In the genomic region with DNA sequence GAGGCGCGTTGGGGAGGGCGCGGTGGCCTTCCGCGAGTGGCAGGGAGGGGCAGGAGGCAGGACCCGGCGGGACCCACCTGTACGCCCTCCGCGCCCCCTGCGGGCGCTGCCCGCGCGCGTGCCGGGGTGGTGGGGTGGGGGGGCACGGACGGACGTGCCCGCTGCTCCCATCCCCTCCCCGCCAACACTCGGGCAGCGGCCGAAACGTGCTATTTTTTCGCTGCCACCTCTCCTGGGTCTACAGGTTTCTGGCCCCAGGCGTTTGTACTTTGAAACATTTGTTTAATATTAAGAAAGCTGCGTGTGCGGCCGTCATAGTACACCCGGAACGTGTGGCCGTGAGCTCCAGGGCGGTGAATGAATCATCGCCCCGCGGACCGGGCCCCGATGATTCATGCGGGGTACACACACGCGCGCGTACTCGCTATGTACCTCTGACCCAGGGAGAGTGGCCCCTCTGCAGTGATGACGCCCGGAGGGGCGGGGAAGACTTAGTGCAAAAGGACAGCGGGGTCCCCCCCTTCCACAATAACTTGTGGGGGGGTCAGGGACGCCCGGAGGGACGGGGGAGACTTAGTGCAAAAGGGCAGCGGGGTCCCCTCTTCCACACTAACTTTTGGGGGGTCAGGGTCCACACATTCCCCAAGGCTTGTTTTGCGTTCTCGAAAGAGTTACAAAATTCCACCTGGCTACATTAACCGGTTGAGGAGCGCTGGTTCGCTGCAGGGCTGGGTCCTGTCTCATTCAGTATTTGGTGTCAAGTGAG, we compare ENCODE assay signal across 1 cellular context.
TF ChIP-seq lines count a peak whose summit lies in the region.

No MANE protein-coding gene starts in this region.

TF ChIP-seq in HepG2, 621 proteins besides CTCF, POLR2A, EP300 and RAD21 (continued from another document and continues in another):
- TF ChIP-seq, protein P1, sequence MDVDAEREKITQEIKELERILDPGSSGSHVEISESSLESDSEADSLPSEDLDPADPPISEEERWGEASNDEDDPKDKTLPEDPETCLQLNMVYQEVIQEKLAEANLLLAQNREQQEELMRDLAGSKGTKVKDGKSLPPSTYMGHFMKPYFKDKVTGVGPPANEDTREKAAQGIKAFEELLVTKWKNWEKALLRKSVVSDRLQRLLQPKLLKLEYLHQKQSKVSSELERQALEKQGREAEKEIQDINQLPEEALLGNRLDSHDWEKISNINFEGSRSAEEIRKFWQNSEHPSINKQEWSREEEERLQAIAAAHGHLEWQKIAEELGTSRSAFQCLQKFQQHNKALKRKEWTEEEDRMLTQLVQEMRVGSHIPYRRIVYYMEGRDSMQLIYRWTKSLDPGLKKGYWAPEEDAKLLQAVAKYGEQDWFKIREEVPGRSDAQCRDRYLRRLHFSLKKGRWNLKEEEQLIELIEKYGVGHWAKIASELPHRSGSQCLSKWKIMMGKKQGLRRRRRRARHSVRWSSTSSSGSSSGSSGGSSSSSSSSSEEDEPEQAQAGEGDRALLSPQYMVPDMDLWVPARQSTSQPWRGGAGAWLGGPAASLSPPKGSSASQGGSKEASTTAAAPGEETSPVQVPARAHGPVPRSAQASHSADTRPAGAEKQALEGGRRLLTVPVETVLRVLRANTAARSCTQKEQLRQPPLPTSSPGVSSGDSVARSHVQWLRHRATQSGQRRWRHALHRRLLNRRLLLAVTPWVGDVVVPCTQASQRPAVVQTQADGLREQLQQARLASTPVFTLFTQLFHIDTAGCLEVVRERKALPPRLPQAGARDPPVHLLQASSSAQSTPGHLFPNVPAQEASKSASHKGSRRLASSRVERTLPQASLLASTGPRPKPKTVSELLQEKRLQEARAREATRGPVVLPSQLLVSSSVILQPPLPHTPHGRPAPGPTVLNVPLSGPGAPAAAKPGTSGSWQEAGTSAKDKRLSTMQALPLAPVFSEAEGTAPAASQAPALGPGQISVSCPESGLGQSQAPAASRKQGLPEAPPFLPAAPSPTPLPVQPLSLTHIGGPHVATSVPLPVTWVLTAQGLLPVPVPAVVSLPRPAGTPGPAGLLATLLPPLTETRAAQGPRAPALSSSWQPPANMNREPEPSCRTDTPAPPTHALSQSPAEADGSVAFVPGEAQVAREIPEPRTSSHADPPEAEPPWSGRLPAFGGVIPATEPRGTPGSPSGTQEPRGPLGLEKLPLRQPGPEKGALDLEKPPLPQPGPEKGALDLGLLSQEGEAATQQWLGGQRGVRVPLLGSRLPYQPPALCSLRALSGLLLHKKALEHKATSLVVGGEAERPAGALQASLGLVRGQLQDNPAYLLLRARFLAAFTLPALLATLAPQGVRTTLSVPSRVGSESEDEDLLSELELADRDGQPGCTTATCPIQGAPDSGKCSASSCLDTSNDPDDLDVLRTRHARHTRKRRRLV (CRISPR knock-in tag; IDR thresholded peaks at IDR 0.05), result no peak
- TF ChIP-seq ZNF644 (CRISPR knock-in tag; IDR thresholded peaks at IDR 0.05; ENCODE audit: low read depth) (no peak), ZNF20 (CRISPR knock-in tag; IDR thresholded peaks at IDR 0.05) (no peak), ZBTB14 (CRISPR knock-in tag; IDR thresholded peaks at IDR 0.05) (no peak; the same call in none of the 2 replicates), ZNF431 (CRISPR knock-in tag; IDR thresholded peaks at IDR 0.05; ENCODE audit: borderline replicate concordance, low read depth) (peak; percentile 76; the same call in 1 of the 2 replicates), MTF2 (CRISPR knock-in tag; IDR thresholded peaks at IDR 0.05; ENCODE audit: borderline replicate concordance) (no peak), ZNF446 (CRISPR knock-in tag; IDR thresholded peaks at IDR 0.05) (no peak), ZNF235 (CRISPR knock-in tag; IDR thresholded peaks at IDR 0.05; ENCODE audit: borderline replicate concordance) (no peak), ZSCAN20 (CRISPR knock-in tag; IDR thresholded peaks at IDR 0.05; ENCODE audit: borderline replicate concordance) (no peak), ZNF792 (CRISPR knock-in tag; IDR thresholded peaks at IDR 0.05) (0 out of 2 replicates have a peak, but pooled peaks have one; percentile 23), CREBL2 (CRISPR knock-in tag; IDR thresholded peaks at IDR 0.05; ENCODE audit: borderline replicate concordance) (no peak), SP1 (IDR thresholded peaks at IDR 0.05) (no peak), SP1 (CRISPR knock-in tag; IDR thresholded peaks at IDR 0.05) (no peak), BHLHE40 (IDR thresholded peaks at IDR 0.05; ENCODE audit: low read length) (peak; percentile 37; the same call in 1 of the 2 replicates), ZBTB42 (CRISPR knock-in tag; IDR thresholded peaks at IDR 0.05) (no peak), POGZ (CRISPR knock-in tag; IDR thresholded peaks at IDR 0.05) (peak; percentile 61), ZNF709 (CRISPR knock-in tag; IDR thresholded peaks at IDR 0.05) (no peak), ATRX (CRISPR knock-in tag; IDR thresholded peaks at IDR 0.05; ENCODE audit: borderline replicate concordance) (no peak), ZNF280B (CRISPR knock-in tag; IDR thresholded peaks at IDR 0.05; ENCODE audit: borderline replicate concordance) (no peak), ZNF430 (CRISPR knock-in tag; IDR thresholded peaks at IDR 0.05) (no peak; the same call in 1 of the 2 replicates), SRY (CRISPR knock-in tag; IDR thresholded peaks at IDR 0.05) (no peak), IRX3 (CRISPR knock-in tag; IDR thresholded peaks at IDR 0.05; ENCODE audit: borderline replicate concordance, low read depth) (no peak), ZNF713 (CRISPR knock-in tag; IDR thresholded peaks at IDR 0.05) (no peak), PTBP1 (IDR thresholded peaks at IDR 0.05; ENCODE audit: low read depth, low read length, poor library complexity, severe bottlenecking) (no peak), ETS1 (CRISPR knock-in tag; IDR thresholded peaks at IDR 0.05) (no peak)
- TF ChIP-seq, protein P2, sequence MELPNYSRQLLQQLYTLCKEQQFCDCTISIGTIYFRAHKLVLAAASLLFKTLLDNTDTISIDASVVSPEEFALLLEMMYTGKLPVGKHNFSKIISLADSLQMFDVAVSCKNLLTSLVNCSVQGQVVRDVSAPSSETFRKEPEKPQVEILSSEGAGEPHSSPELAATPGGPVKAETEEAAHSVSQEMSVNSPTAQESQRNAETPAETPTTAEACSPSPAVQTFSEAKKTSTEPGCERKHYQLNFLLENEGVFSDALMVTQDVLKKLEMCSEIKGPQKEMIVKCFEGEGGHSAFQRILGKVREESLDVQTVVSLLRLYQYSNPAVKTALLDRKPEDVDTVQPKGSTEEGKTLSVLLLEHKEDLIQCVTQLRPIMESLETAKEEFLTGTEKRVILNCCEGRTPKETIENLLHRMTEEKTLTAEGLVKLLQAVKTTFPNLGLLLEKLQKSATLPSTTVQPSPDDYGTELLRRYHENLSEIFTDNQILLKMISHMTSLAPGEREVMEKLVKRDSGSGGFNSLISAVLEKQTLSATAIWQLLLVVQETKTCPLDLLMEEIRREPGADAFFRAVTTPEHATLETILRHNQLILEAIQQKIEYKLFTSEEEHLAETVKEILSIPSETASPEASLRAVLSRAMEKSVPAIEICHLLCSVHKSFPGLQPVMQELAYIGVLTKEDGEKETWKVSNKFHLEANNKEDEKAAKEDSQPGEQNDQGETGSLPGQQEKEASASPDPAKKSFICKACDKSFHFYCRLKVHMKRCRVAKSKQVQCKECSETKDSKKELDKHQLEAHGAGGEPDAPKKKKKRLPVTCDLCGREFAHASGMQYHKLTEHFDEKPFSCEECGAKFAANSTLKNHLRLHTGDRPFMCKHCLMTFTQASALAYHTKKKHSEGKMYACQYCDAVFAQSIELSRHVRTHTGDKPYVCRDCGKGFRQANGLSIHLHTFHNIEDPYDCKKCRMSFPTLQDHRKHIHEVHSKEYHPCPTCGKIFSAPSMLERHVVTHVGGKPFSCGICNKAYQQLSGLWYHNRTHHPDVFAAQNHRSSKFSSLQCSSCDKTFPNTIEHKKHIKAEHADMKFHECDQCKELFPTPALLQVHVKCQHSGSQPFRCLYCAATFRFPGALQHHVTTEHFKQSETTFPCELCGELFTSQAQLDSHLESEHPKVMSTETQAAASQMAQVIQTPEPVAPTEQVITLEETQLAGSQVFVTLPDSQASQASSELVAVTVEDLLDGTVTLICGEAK (IDR thresholded peaks at IDR 0.05), result no peak
- TF ChIP-seq, protein P2 (CRISPR knock-in tag; IDR thresholded peaks at IDR 0.05), result no peak; the same call in 1 of the 2 replicates
- TF ChIP-seq, protein P3, sequence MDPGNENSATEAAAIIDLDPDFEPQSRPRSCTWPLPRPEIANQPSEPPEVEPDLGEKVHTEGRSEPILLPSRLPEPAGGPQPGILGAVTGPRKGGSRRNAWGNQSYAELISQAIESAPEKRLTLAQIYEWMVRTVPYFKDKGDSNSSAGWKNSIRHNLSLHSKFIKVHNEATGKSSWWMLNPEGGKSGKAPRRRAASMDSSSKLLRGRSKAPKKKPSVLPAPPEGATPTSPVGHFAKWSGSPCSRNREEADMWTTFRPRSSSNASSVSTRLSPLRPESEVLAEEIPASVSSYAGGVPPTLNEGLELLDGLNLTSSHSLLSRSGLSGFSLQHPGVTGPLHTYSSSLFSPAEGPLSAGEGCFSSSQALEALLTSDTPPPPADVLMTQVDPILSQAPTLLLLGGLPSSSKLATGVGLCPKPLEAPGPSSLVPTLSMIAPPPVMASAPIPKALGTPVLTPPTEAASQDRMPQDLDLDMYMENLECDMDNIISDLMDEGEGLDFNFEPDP (CRISPR knock-in tag; conservative IDR thresholded peaks at IDR 0.05), result no peak
- TF ChIP-seq, protein P4, sequence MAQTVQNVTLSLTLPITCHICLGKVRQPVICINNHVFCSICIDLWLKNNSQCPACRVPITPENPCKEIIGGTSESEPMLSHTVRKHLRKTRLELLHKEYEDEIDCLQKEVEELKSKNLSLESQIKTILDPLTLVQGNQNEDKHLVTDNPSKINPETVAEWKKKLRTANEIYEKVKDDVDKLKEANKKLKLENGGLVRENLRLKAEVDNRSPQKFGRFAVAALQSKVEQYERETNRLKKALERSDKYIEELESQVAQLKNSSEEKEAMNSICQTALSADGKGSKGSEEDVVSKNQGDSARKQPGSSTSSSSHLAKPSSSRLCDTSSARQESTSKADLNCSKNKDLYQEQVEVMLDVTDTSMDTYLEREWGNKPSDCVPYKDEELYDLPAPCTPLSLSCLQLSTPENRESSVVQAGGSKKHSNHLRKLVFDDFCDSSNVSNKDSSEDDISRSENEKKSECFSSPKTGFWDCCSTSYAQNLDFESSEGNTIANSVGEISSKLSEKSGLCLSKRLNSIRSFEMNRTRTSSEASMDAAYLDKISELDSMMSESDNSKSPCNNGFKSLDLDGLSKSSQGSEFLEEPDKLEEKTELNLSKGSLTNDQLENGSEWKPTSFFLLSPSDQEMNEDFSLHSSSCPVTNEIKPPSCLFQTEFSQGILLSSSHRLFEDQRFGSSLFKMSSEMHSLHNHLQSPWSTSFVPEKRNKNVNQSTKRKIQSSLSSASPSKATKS (CRISPR knock-in tag; IDR thresholded peaks at IDR 0.05), result no peak
